In genomic region chr3:195258449-195259145, GRCh38 we compare ENCODE assay signal across 8 cellular contexts. TPM values are rescaled to one million over a fixed set of nuclear protein-coding genes. Genes with fewer than 3 reads are reported as not detected.
DNase-seq lines count a peak whose midpoint lies in the region; ATAC-seq and TF ChIP-seq lines count a peak whose summit lies in the region.

No MANE protein-coding gene starts in this region.

- H3K27ac ChIP-seq in PC-9 (peak overlapping the region; percentile 74; the same call in 1 of the 2 replicates), endodermal cell (ENCODE audit: low read depth, low read length) (no peak overlapping the region), psoas muscle (peak overlapping the region; percentile 87)

- H3K9me2 ChIP-seq in PC-9 (ENCODE audit: insufficient read depth) = no peaks in the 10 kb centered on the region

- H3K4me3 Mint-ChIP-seq in endodermal cell = peak overlapping the region; percentile 50

- TF ChIP-seq CTCF in GM12864 (IDR thresholded peaks at IDR 0.05; ENCODE audit: low read depth, low read length, missing control alignments) (no peak), PC-9 (conservative IDR thresholded peaks at IDR 0.05) (no peak), endodermal cell (conservative IDR thresholded peaks at IDR 0.05) (no peak), psoas muscle (IDR thresholded peaks at IDR 0.05) (no peak)

- H3K27ac Mint-ChIP-seq in endodermal cell = peak overlapping the region; percentile 35

- H3K9me3 Mint-ChIP-seq in endodermal cell = no peaks in the 10 kb centered on the region

- 81 to 85% methylated on average over 10 to 13 of the region's 13 CpGs for WGBS in endodermal cell (ENCODE audit: insufficient coverage in 1 of 2, insufficient read length in 1 of 2), 2 experiments
- 63 to 74% (median 71%) methylated on average over 13 of the region's 13 CpGs for WGBS in psoas muscle, 3 donors

- H3K4me3 ChIP-seq in GM12864 (ENCODE audit: low read depth, low read length) (peak overlapping the region; percentile 59; the same call in 1 of the 2 replicates), PC-9 (peak overlapping the region; percentile 70; the same call in 1 of the 2 replicates), endodermal cell (ENCODE audit: low read length) (no peak overlapping the region), psoas muscle (peak overlapping the region; percentile 84)

- intact Hi-C loops in PC-9 (cut with micrococcal nuclease; ENCODE audit: unreplicated experiment) (loop anchor here (1.0 to 10.0 kb wide), 2 partner anchors 104 to 225 kb away; no protein-coding TSS in a partner anchor), psoas muscle (cut with DNase I) (loop anchor here (5.0 to 10.0 kb wide), 4 partner anchors 101 to 576 kb away; no protein-coding TSS in a partner anchor)

- H2AFZ ChIP-seq in PC-9 = peak overlapping the region; percentile 86; the same call in 1 of the 2 replicates

- DNase-seq in GM12864 (ENCODE audit: low read depth) (no peak), PC-9 (no peak), endodermal cell (peak; percentile 74), psoas muscle (no peak), NCI-H128 (lab: John Stamatoyannopoulos, UW; ENCODE audit: unreplicated experiment) (no peak), NCI-H226 (no peak), NCI-H1105 (lab: John Stamatoyannopoulos, UW) (no peak)

- peak overlapping the region; percentile 86 for H3K4me2 ChIP-seq in PC-9

- H3K4me1 Mint-ChIP-seq in endodermal cell = peaks cover 26% of the 10 kb centered on the region

- no peaks in the 10 kb centered on the region for H3K27me3 ChIP-seq in PC-9 (ENCODE audit: insufficient read depth, low read depth)
- no peaks in the 10 kb centered on the region for H3K27me3 ChIP-seq in endodermal cell (ENCODE audit: control insufficient read depth, insufficient read depth, low read length, poor library complexity, severe bottlenecking)
- no peaks in the 10 kb centered on the region for H3K27me3 ChIP-seq in psoas muscle (ENCODE audit: insufficient read depth in 3 of 3, low read length in 2 of 3)

- H3K9me3 ChIP-seq in PC-9 (ENCODE audit: insufficient read depth, low read depth) (no peaks in the 10 kb centered on the region), endodermal cell (ENCODE audit: control insufficient read depth, low read length) (no peaks in the 10 kb centered on the region), psoas muscle (no peaks in the 10 kb centered on the region)

- H3K36me3 ChIP-seq in PC-9 (ENCODE audit: low read depth) (no peaks in the 10 kb centered on the region), endodermal cell (ENCODE audit: control insufficient read depth, insufficient read depth, low read length) (no peaks in the 10 kb centered on the region), psoas muscle (ENCODE audit: insufficient read depth in 1 of 2, low read depth in 1 of 2) (no peaks in the 10 kb centered on the region)

- H3K9ac ChIP-seq in endodermal cell (ENCODE audit: extremely low read depth, low read length, poor library complexity, severe bottlenecking) = no peak overlapping the region

- BruUV-seq in PC-9 (replicated peaks; lab: Mats Ljungman, UMichigan) = no TSS peak

- no peaks in the 10 kb centered on the region for H3K27me3 Mint-ChIP-seq in endodermal cell (ENCODE audit: insufficient read depth)

- POLR2A ChIA-PET in PC-9 (lab: Charles Lee; ENCODE audit: unreplicated experiment) = no interaction called here

- H3F3A ChIP-seq in PC-9 (ENCODE audit: insufficient read depth, low read depth) = peaks cover 5% of the 10 kb centered on the region; the same call in 1 of the 2 replicates

- no peaks in the 10 kb centered on the region for H4K20me1 ChIP-seq in PC-9 (ENCODE audit: insufficient read depth)

- CTCF ChIA-PET in PC-9 (lab: Charles Lee) = interaction anchor here (0.5 to 1.4 kb wide), 2 partner anchors 28 to 139 kb away, joined by 3 to 5 read pairs; no protein-coding TSS in a partner anchor

- H3K79me2 ChIP-seq in PC-9 (ENCODE audit: low read depth) = 0 out of 2 replicates have a peak, but pooled peaks cover 12% of the 10 kb centered on the region

- peaks cover 13% of the 10 kb centered on the region for H3K4me1 ChIP-seq in PC-9 (replicated peaks; ENCODE audit: insufficient read depth)
- peaks cover 13% of the 10 kb centered on the region for H3K4me1 ChIP-seq in endodermal cell (ENCODE audit: control insufficient read depth, insufficient read depth, low read length)
- H3K4me1 ChIP-seq in psoas muscle = peaks cover 19% of the 10 kb centered on the region

- H3K36me3 Mint-ChIP-seq in endodermal cell (ENCODE audit: low read depth) = peaks cover 7% of the 10 kb centered on the region

- peak; percentile 9 to 53 (median 38) for ATAC-seq in psoas muscle
- no peak for ATAC-seq in HG03460 (IDR thresholded peaks at IDR 0.05; ENCODE audit: unreplicated experiment)

RNA-seq across cellular contexts. Expression of gene XXYLT1, which starts 12.4 kb away (rescaled TPM):
- total RNA-seq in PC-9 (2021) = 13.3 and 14.6 TPM in 2 replicates
- 10 to 100 TPM; 35.5 to 38.3 TPM for total RNA-seq in endodermal cell
- 41.5 TPM for polyA plus RNA-seq in endodermal cell (2013, experiment 1 of 2)
- 41.3 TPM for polyA plus RNA-seq in endodermal cell (2013, experiment 2 of 2)
- 1 to 10 TPM; 1.8 to 3.5 (median 2.3) TPM for total RNA-seq in psoas muscle
- 1 to 10 TPM in 2 of 3 donors, under 1 TPM in 1; 0.86 to 2.1 (median 1.5) TPM for polyA plus RNA-seq in psoas muscle
